ENCODE assay signal across 8 cellular contexts in genomic region chr6:26232950-26233607, GRCh38.
A peak's percentile ranks its signal among the peaks of the same experiment; 100 is the strongest.
DNase-seq lines count a peak whose midpoint lies in the region; ATAC-seq and TF ChIP-seq lines count a peak whose summit lies in the region.

No MANE protein-coding gene starts in this region.

- H3K27ac Mint-ChIP-seq in neural crest cell (ENCODE audit: unreplicated experiment) = no peak overlapping the region

- TF ChIP-seq CTCF in WI38 (IDR thresholded peaks at IDR 0.05; ENCODE audit: low read depth, low read length) (no peak), neural crest cell (conservative IDR thresholded peaks at IDR 0.05) (no peak)

- DNase-seq in ELR (ENCODE audit: low read depth) = peak; percentile 77
- no peak for DNase-seq in effector memory CD4-positive, alpha-beta T cell
- no peak for DNase-seq in neural crest cell (ENCODE audit: low read depth, low spot score)
- DNase-seq in KG1 (lab: John Stamatoyannopoulos, UW) = no peak
- no peak for DNase-seq in epidermal melanocyte (ENCODE audit: insufficient read length, low spot score)
- no peak for DNase-seq in Ammon's horn (ENCODE audit: low spot score)

- peak overlapping the region; percentile 90 for H3K4me3 Mint-ChIP-seq in neural crest cell

- ATAC-seq in HG02943 (IDR thresholded peaks at IDR 0.05; ENCODE audit: low read depth, unreplicated experiment) = peak; percentile 8

- H3K9me3 ChIP-seq in effector memory CD4-positive, alpha-beta T cell (ENCODE audit: control insufficient read depth, low read length) = no peaks in the 10 kb centered on the region

- peaks cover 35% of the 10 kb centered on the region for H3K4me1 Mint-ChIP-seq in neural crest cell

- no peaks in the 10 kb centered on the region for H3K9me3 Mint-ChIP-seq in neural crest cell

- no peaks in the 10 kb centered on the region for H3K27me3 Mint-ChIP-seq in neural crest cell (ENCODE audit: low read depth)

- no peaks in the 10 kb centered on the region for H3K36me3 ChIP-seq in effector memory CD4-positive, alpha-beta T cell (ENCODE audit: control insufficient read depth, insufficient read depth, low read length)

- no peaks in the 10 kb centered on the region for H3K4me1 ChIP-seq in effector memory CD4-positive, alpha-beta T cell (ENCODE audit: control insufficient read depth, insufficient read depth, low read length, poor library complexity, severe bottlenecking)

- H3K27ac ChIP-seq in effector memory CD4-positive, alpha-beta T cell (ENCODE audit: insufficient read depth, low read length, poor library complexity, severe bottlenecking) = peak overlapping the region; percentile 80

- H3K4me3 ChIP-seq in WI38 (ENCODE audit: low read depth, low read length) = peak overlapping the region; percentile 66
- H3K4me3 ChIP-seq in effector memory CD4-positive, alpha-beta T cell (ENCODE audit: insufficient read depth, low read depth, low read length, poor library complexity, severe bottlenecking) = peak overlapping the region; percentile 66

- H3K36me3 Mint-ChIP-seq in neural crest cell (ENCODE audit: low read depth) = no peaks in the 10 kb centered on the region

- H3K27me3 ChIP-seq in effector memory CD4-positive, alpha-beta T cell (replicated peaks; ENCODE audit: control insufficient read depth, insufficient read depth, low read length, poor library complexity, severe bottlenecking) = no peaks in the 10 kb centered on the region
